27 cellular contexts compared by ENCODE assay signal in genomic region chr20:57024849-57025248, GRCh38.
"Had no signal": no experiment of that assay in that cellular context is flagged by ENCODE, and none has a peak within 500 bp of the region (broad histone marks: within the 10 kb centered on the region; RNA-seq: fewer than 3 reads in every experiment).

No MANE protein-coding gene starts in this region.

- H3K4me3 ChIP-seq: esophagus squamous epithelium, hepatocyte, left ventricle myocardium inferior, lung, pancreas, prostate gland, sigmoid colon, thoracic aorta, vagina had no signal

- DNase-seq: activated CD4-positive, alpha-beta memory T cell treated with anti-CD3 and anti-CD28 coated beads, Interleukin-2, amount 10 ng/mL, durations not matched to agents 7 days and 5 days; activated CD4-positive, alpha-beta T cell treated with anti-CD3 and anti-CD28 coated beads for 1 hour; activated CD4-positive, alpha-beta T cell treated with anti-CD3 and anti-CD28 coated beads, Interleukin-2, amount 10 ng/mL, durations not matched to agents 7 days and 5 days; activated CD8-positive, alpha-beta memory T cell treated with anti-CD3 and anti-CD28 coated beads, Interleukin-2, amount 50 U/mL, for 48 hours; activated gamma-delta T cell treated with Interleukin-2 at 50 U/mL for 16 hours; activated naive CD4-positive, alpha-beta T cell treated with anti-CD3 and anti-CD28 coated beads, Interleukin-2, amount 50 U/mL, for 16 hours; activated T-cell treated with anti-CD3 and anti-CD28 coated beads, Interleukin-2, amount 50 U/mL, for 4 hours; amniotic stem cell; brain microvascular endothelial cell; endodermal cell; esophagus squamous epithelium; foreskin melanocyte; glutamatergic neuron; islet precursor cell; left ventricle myocardium inferior; pancreas; sigmoid colon; small intestine; stimulated activated CD4-positive, alpha-beta T cell treated with anti-CD3 and anti-CD28 coated beads, Interleukin-4, amount 100 ng/mL, for 24 hours had no signal

- H3K27ac ChIP-seq: brain microvascular endothelial cell, esophagus squamous epithelium, hepatocyte, left ventricle myocardium inferior, pancreas, prostate gland, thoracic aorta, vagina had no signal

- H3K9me3 ChIP-seq: esophagus squamous epithelium, pancreas, prostate gland, sigmoid colon, thoracic aorta, vagina had no signal

- ATAC-seq: activated T-cell treated with anti-CD3 and anti-CD28 coated beads, Interleukin-2, amount 50 U/mL, for 4 hours; activated T-helper 17 cell treated with anti-CD3 and anti-CD28 coated beads, Interleukin-2, amount 50 U/mL, for 72 hours; pancreas; stimulated activated effector memory CD8-positive, alpha-beta T cell treated with anti-CD3 and anti-CD28 coated beads, Interleukin-12 subunit alpha, Interleukin-12 subunit beta, amount 100 ng/mL, for 72 hours; WTC11 had no signal

- H2AFZ ChIP-seq: hepatocyte had no signal

- H3K4me1 ChIP-seq: esophagus squamous epithelium, left ventricle myocardium inferior, pancreas, prostate gland, vagina had no signal

- H3K36me3 ChIP-seq: brain microvascular endothelial cell, esophagus squamous epithelium, left ventricle myocardium inferior, pancreas, prostate gland, sigmoid colon, thoracic aorta, vagina had no signal

- H3K27me3 ChIP-seq: brain microvascular endothelial cell, vagina had no signal

- H3K4me2 ChIP-seq: hepatocyte had no signal
